Comparison of ENCODE assay signal across 14 cellular contexts in the genomic region with DNA sequence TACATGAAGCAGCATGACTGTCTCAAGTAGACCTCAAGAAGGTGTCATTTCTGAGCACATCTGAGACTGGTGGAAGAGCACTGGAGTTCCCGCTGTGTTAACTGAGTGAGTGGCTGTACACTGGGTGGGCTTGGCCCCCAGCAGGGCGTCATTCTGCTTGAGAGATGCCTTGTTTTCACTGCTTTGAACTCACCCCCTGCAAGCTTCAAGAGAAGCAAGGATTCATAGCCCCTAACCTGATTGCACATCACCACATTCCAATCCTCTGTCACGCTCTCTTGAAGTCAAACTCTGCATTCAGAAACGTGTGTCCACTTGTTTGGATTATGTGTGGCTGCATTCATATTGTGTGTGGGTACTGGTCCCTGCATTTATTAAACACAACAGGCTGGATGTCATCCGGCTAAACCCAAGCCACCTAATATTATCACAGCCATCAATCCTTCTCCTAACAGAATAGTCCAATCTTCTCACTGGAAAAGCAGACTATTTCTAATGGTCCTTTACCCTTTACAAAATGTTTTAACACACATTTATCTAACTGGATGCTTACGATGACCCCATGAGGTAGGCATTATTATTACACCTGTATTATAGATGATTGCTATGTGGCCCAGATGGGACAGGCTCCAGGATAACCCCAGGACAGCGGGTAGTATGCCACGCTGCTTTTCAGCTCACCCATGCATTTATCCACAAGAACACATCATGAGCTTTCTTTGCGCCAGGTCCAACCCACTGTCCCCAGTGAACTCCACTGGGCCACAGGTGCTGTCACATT.
A peak's percentile ranks its signal among the peaks of the same experiment; 100 is the strongest.
DNase-seq lines count a peak whose midpoint lies in the region; ATAC-seq, FAIRE-seq and TF ChIP-seq lines count a peak whose summit lies in the region.
"Had no signal": no experiment of that assay in that cellular context is flagged by ENCODE, and none has a peak within 500 bp of the region (broad histone marks: within the 10 kb centered on the region; RNA-seq: fewer than 3 reads in every experiment).

No MANE protein-coding gene starts in this region.

- ATAC-seq in A549, result peak; percentile 51 to 61
- ATAC-seq in SK-N-SH treated with all-trans-retinoic acid at 6 μM for 48 hours, result peak; percentile 31
- ATAC-seq in GM21447 (IDR thresholded peaks at IDR 0.05; ENCODE audit: unreplicated experiment), result no peak
- ATAC-seq in HG02610 (IDR thresholded peaks at IDR 0.05; ENCODE audit: unreplicated experiment), result no peak
- ATAC-seq in GM18519 (IDR thresholded peaks at IDR 0.05; ENCODE audit: low FRiP score, unreplicated experiment), result no peak
- ATAC-seq: activated CD8-positive, alpha-beta memory T cell treated with anti-CD3 and anti-CD28 coated beads, Interleukin-2, amount 10 ng/mL, durations not matched to agents 7 days and 5 days; stimulated activated effector memory CD8-positive, alpha-beta T cell treated with anti-CD3 and anti-CD28 coated beads, Interleukin-12 subunit alpha, Interleukin-12 subunit beta, amount 100 ng/mL, for 72 hours had no signal

- peak; percentile 51 to 72; a peak in 4 of 5 replicates for TF ChIP-seq EP300 in A549 (IDR thresholded peaks at IDR 0.05)

- CTCF ChIA-PET in A549 (lab: Yijun Ruan, JAX), result interaction anchor here (0.6 to 3.7 kb wide), 13 partner anchors 9 to 1444 kb away, joined by 3 to 25 read pairs (median 3); no protein-coding TSS in a partner anchor

- peak overlapping the region; percentile 86 to 89 for H3K27ac ChIP-seq in A549

- H3K4me2 ChIP-seq in A549, result peak overlapping the region; percentile 61

- DNase-seq in A549 (ENCODE audit: low read depth in 1 of 2, low spot score in 1 of 2) (peak; percentile 25 to 59), GM12864 (ENCODE audit: low read depth) (no peak), fibroblast of villous mesenchyme (ENCODE audit: low read depth) (no peak), GM12892 (ENCODE audit: insufficient read length) (no peak)
- DNase-seq: activated CD8-positive, alpha-beta memory T cell treated with anti-CD3 and anti-CD28 coated beads, Interleukin-2, amount 10 ng/mL, durations not matched to agents 7 days and 5 days; AML-193; cortex of kidney; gastrocnemius medialis; SHP77 had no signal

- TF ChIP-seq CTCF in A549 (IDR thresholded peaks at IDR 0.05) (peak; percentile 5; the same call in 1 of the 3 replicates), GM12864 (IDR thresholded peaks at IDR 0.05; ENCODE audit: low read depth, low read length, missing control alignments) (peak; percentile 17), fibroblast of villous mesenchyme (IDR thresholded peaks at IDR 0.05; ENCODE audit: insufficient read depth, low read depth, low read length) (peak; percentile 9)

- FAIRE-seq in A549 (lab: Jason Lieb, UNC) (no peak), GM12892 (lab: Jason Lieb, UNC) (no peak)

- POLR2A ChIA-PET in A549 (lab: Yijun Ruan, JAX), result interaction anchor here (1.1 to 2.1 kb wide), 2 partner anchors 9 kb away, joined by 3 to 11 read pairs; no protein-coding TSS in a partner anchor

- no peaks in the 10 kb centered on the region for H3K9me3 ChIP-seq in A549
- H3K9me3 ChIP-seq: gastrocnemius medialis had no signal

- H3K4me3 ChIP-seq in A549 (no peak overlapping the region), GM12864 (ENCODE audit: low read depth, low read length) (no peak overlapping the region), fibroblast of villous mesenchyme (ENCODE audit: low read depth, low read length) (no peak overlapping the region)
- H3K4me3 ChIP-seq: gastrocnemius medialis had no signal

- peaks cover 41% of the 10 kb centered on the region for H3K4me1 ChIP-seq in A549

- TF ChIP-seq RAD21 in A549 (conservative IDR thresholded peaks at IDR 0.05 in 1 of 2, IDR thresholded peaks at IDR 0.05 in 1 of 2), result peak in 1 of 2 experiments; percentile 18; a peak in 2 of 5 replicates

- TF ChIP-seq POLR2A in A549 (IDR thresholded peaks at IDR 0.05; ENCODE audit: low read length), result no peak
- no peak for TF ChIP-seq POLR2A in GM12892 (IDR thresholded peaks at IDR 0.05; ENCODE audit: low read depth, low read length)

- WGBS in A549 (ENCODE audit: missing lambda C conversion rate), result 59% methylated on average over 9 of the region's 9 CpGs

TF ChIP-seq in A549, 52 proteins besides CTCF, POLR2A, EP300 and RAD21:
- TF ChIP-seq RARB (CRISPR knock-in tag; IDR thresholded peaks at IDR 0.05), result no peak
- TF ChIP-seq GATA3 (IDR thresholded peaks at IDR 0.05; ENCODE audit: borderline replicate concordance), result peak; percentile 55; the same call in 1 of the 2 replicates
- no peak for TF ChIP-seq CBX8 (IDR thresholded peaks at IDR 0.05)
TF ChIP-seq in A549: peak in this region for 1.

TF ChIP-seq in SK-N-SH treated with all-trans-retinoic acid at 6 μM for 48 hours, 23 proteins besides CTCF, POLR2A, EP300 and RAD21:
- no peak for TF ChIP-seq ZFP30 (CRISPR knock-in tag; IDR thresholded peaks at IDR 0.05)
- TF ChIP-seq, protein P1, sequence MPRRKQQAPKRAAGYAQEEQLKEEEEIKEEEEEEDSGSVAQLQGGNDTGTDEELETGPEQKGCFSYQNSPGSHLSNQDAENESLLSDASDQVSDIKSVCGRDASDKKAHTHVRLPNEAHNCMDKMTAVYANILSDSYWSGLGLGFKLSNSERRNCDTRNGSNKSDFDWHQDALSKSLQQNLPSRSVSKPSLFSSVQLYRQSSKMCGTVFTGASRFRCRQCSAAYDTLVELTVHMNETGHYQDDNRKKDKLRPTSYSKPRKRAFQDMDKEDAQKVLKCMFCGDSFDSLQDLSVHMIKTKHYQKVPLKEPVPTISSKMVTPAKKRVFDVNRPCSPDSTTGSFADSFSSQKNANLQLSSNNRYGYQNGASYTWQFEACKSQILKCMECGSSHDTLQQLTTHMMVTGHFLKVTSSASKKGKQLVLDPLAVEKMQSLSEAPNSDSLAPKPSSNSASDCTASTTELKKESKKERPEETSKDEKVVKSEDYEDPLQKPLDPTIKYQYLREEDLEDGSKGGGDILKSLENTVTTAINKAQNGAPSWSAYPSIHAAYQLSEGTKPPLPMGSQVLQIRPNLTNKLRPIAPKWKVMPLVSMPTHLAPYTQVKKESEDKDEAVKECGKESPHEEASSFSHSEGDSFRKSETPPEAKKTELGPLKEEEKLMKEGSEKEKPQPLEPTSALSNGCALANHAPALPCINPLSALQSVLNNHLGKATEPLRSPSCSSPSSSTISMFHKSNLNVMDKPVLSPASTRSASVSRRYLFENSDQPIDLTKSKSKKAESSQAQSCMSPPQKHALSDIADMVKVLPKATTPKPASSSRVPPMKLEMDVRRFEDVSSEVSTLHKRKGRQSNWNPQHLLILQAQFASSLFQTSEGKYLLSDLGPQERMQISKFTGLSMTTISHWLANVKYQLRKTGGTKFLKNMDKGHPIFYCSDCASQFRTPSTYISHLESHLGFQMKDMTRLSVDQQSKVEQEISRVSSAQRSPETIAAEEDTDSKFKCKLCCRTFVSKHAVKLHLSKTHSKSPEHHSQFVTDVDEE (CRISPR knock-in tag; IDR thresholded peaks at IDR 0.05), result no peak
- TF ChIP-seq ZNF8 (CRISPR knock-in tag; IDR thresholded peaks at IDR 0.05), result no peak
- TF ChIP-seq SNAI2 (CRISPR knock-in tag; IDR thresholded peaks at IDR 0.05), result no peak
- TF ChIP-seq ARNTL (CRISPR knock-in tag; IDR thresholded peaks at IDR 0.05; ENCODE audit: borderline replicate concordance, low read depth), result no peak
- TF ChIP-seq ZC3H10 (CRISPR knock-in tag; IDR thresholded peaks at IDR 0.05), result no peak
- TF ChIP-seq, protein P2, sequence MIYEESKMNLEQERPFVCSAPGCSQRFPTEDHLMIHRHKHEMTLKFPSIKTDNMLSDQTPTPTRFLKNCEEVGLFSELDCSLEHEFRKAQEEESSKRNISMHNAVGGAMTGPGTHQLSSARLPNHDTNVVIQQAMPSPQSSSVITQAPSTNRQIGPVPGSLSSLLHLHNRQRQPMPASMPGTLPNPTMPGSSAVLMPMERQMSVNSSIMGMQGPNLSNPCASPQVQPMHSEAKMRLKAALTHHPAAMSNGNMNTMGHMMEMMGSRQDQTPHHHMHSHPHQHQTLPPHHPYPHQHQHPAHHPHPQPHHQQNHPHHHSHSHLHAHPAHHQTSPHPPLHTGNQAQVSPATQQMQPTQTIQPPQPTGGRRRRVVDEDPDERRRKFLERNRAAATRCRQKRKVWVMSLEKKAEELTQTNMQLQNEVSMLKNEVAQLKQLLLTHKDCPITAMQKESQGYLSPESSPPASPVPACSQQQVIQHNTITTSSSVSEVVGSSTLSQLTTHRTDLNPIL (CRISPR knock-in tag; IDR thresholded peaks at IDR 0.05; ENCODE audit: low read depth), result no peak

Comparison
In these comparisons a context has a peak if more than half of its experiments do, and no peak if none do; other contexts are left out.
1. ATAC-seq: peak in A549 (2 of 2) and SK-N-SH treated with all-trans-retinoic acid at 6 μM for 48 hours (single experiment); none in GM21447 (single experiment), HG02610 (single experiment) and GM18519 (single experiment).
2. DNase-seq: peak in A549 (2 of 2); none in GM12864 (single experiment), fibroblast of villous mesenchyme (single experiment) and GM12892 (single experiment).
3. Peak in every context shown above with its lines, with median percentiles within 50 percentile points of each other: CTCF ChIP-seq.